In genomic region chr20:32582659-32583580, GRCh38 we compare ENCODE assay signal across 8 cellular contexts. TPM values are rescaled to one million over a fixed set of nuclear protein-coding genes. Genes with fewer than 3 reads are reported as not detected.
DNase-seq lines count a peak whose midpoint lies in the region; ATAC-seq and TF ChIP-seq lines count a peak whose summit lies in the region.

No MANE protein-coding gene starts in this region.

- no peak overlapping the region for H3K9ac ChIP-seq in colonic mucosa (ENCODE audit: low read depth in 2 of 2, low read length in 2 of 2)

- no peak overlapping the region for H3K27ac Mint-ChIP-seq in mesothelial cell of epicardium

- intact Hi-C loops in colonic mucosa (cut with DNase I) (no loop called here), uterus (cut with DNase I; ENCODE audit: low total_unique reads) (no loop called here)

- peaks cover 23% of the 10 kb centered on the region for H3K27me3 Mint-ChIP-seq in mesothelial cell of epicardium (ENCODE audit: low read depth)

- H3K27me3 ChIP-seq in colonic mucosa (peaks cover 25% of the 10 kb centered on the region), uterus (no peaks in the 10 kb centered on the region)

- peak overlapping the region; percentile 64 for H3K4me3 Mint-ChIP-seq in mesothelial cell of epicardium

- ATAC-seq in GM21737 (IDR thresholded peaks at IDR 0.05; ENCODE audit: unreplicated experiment) = no peak

- no peaks in the 10 kb centered on the region for H3K9me3 ChIP-seq in colonic mucosa
- no peaks in the 10 kb centered on the region for H3K9me3 ChIP-seq in uterus

- TF ChIP-seq CTCF in colonic mucosa (IDR thresholded peaks at IDR 0.05) (no peak), mesothelial cell of epicardium (IDR thresholded peaks at IDR 0.05; ENCODE audit: unreplicated experiment) (no peak), uterus (IDR thresholded peaks at IDR 0.05) (no peak)

- H3K4me3 ChIP-seq in colonic mucosa = peak overlapping the region; percentile 52
- peak overlapping the region; percentile 46 to 58 for H3K4me3 ChIP-seq in uterus

- H3K4me1 ChIP-seq in colonic mucosa = no peaks in the 10 kb centered on the region
- peaks cover 0 to 9% of the 10 kb centered on the region in 2 donors for H3K4me1 ChIP-seq in uterus

- H3K36me3 ChIP-seq in colonic mucosa = no peaks in the 10 kb centered on the region
- H3K36me3 ChIP-seq in uterus = no peaks in the 10 kb centered on the region

- DNase-seq in NCI-H82 (lab: John Stamatoyannopoulos, UW) (peak; percentile 44), NCI-H82 treated with DMSO at 0.1 percent for 48 hours (lab: John Stamatoyannopoulos, UW; ENCODE audit: unreplicated experiment) (no peak), SW480 (ENCODE audit: low spot score) (peak; percentile 61), colonic mucosa (no peak), mesothelial cell of epicardium (ENCODE audit: low spot score in 2 of 2, unreplicated experiment in 2 of 2) (peak; percentile 62 to 71), uterus (peak in 1 of 2 donors; percentile 54), hepatic stellate cell (ENCODE audit: low spot score) (no peak)

- H3K4me1 Mint-ChIP-seq in mesothelial cell of epicardium = peaks cover 34% of the 10 kb centered on the region

- no peak overlapping the region for H3K27ac ChIP-seq in colonic mucosa
- peak overlapping the region; percentile 39 to 65 for H3K27ac ChIP-seq in uterus

- TF ChIP-seq POLR2A in uterus (IDR thresholded peaks at IDR 0.05) = no peak

- no peaks in the 10 kb centered on the region for H3K9me3 Mint-ChIP-seq in mesothelial cell of epicardium

- no peaks in the 10 kb centered on the region for H3K36me3 Mint-ChIP-seq in mesothelial cell of epicardium

RNA-seq across cellular contexts. Expression of gene NOL4L, which starts 2.2 kb away (rescaled TPM):
- 10 to 100 TPM; 54.2 to 58.0 TPM for total RNA-seq in colonic mucosa
- total RNA-seq in mesothelial cell of epicardium = 90.6 to 93.7 TPM (median 91.3 TPM) in 3 replicates
- 10 to 100 TPM in 2 of 4 donors, 1 to 10 TPM in 2; 6.2 to 31.1 (median 9.6) TPM for total RNA-seq in uterus

Comparison
In these comparisons a context has a peak if more than half of its experiments do, and no peak if none do; other contexts are left out.
1. DNase-seq: peak in NCI-H82 (single experiment), SW480 (single experiment) and mesothelial cell of epicardium (2 of 2); none in NCI-H82 treated with DMSO at 0.1 percent for 48 hours (single experiment), colonic mucosa (single experiment) and hepatic stellate cell (single experiment).